Comparison of ENCODE assay signal across 1 cellular context in genomic region chr9:114082017-114082735, GRCh38.
TF ChIP-seq lines count a peak whose summit lies in the region.

No MANE protein-coding gene starts in this region.

TF ChIP-seq in HepG2, 621 proteins besides CTCF, POLR2A, EP300 and RAD21 (continued from another document and continues in another):
- no peak for TF ChIP-seq NFAT5 (CRISPR knock-in tag; IDR thresholded peaks at IDR 0.05)
- no peak; the same call in none of the 2 replicates for TF ChIP-seq ZFY (CRISPR knock-in tag; IDR thresholded peaks at IDR 0.05)
- no peak for TF ChIP-seq CEBPZ (IDR thresholded peaks at IDR 0.05; ENCODE audit: low read length)
- no peak for TF ChIP-seq CAMTA2 (CRISPR knock-in tag; IDR thresholded peaks at IDR 0.05; ENCODE audit: borderline replicate concordance)
- no peak for TF ChIP-seq CENPX (CRISPR knock-in tag; IDR thresholded peaks at IDR 0.05)
- no peak; the same call in 1 of the 2 replicates for TF ChIP-seq SMAD9 (CRISPR knock-in tag; IDR thresholded peaks at IDR 0.05)
- no peak for TF ChIP-seq CBX2 (IDR thresholded peaks at IDR 0.05; ENCODE audit: low read depth, low read length)
- no peak for TF ChIP-seq CBX2 (CRISPR knock-in tag; IDR thresholded peaks at IDR 0.05; ENCODE audit: low read depth)
- no peak for TF ChIP-seq ZMAT5 (CRISPR knock-in tag; IDR thresholded peaks at IDR 0.05; ENCODE audit: borderline replicate concordance, low read depth)
- no peak for TF ChIP-seq ZNF746 (CRISPR knock-in tag; IDR thresholded peaks at IDR 0.05)
- TF ChIP-seq ZNF501 (CRISPR knock-in tag; IDR thresholded peaks at IDR 0.05) = peak; percentile 81; the same call in 1 of the 2 replicates
- no peak for TF ChIP-seq LRRFIP1 (CRISPR knock-in tag; conservative IDR thresholded peaks at IDR 0.05)
- peak; percentile 94 for TF ChIP-seq ZNF687 (CRISPR knock-in tag; IDR thresholded peaks at IDR 0.05)
- peak; percentile 47 for TF ChIP-seq ZNF710 (CRISPR knock-in tag; IDR thresholded peaks at IDR 0.05; ENCODE audit: borderline replicate concordance)
- no peak for TF ChIP-seq GTF3A (CRISPR knock-in tag; conservative IDR thresholded peaks at IDR 0.05)
- TF ChIP-seq ZNF281 (CRISPR knock-in tag; IDR thresholded peaks at IDR 0.05; ENCODE audit: borderline replicate concordance) = no peak; the same call in 1 of the 2 replicates
- no peak for TF ChIP-seq IRF9 (CRISPR knock-in tag; IDR thresholded peaks at IDR 0.05; ENCODE audit: borderline replicate concordance)
- peak; percentile 78 for TF ChIP-seq CSRNP1 (CRISPR knock-in tag; IDR thresholded peaks at IDR 0.05)
- no peak for TF ChIP-seq ZBTB2 (CRISPR knock-in tag; IDR thresholded peaks at IDR 0.05; ENCODE audit: low read depth)
- 0 out of 2 replicates have a peak, but pooled peaks have one; percentile 19 for TF ChIP-seq ZNF839 (CRISPR knock-in tag; IDR thresholded peaks at IDR 0.05; ENCODE audit: borderline replicate concordance)
